In the genomic region with DNA sequence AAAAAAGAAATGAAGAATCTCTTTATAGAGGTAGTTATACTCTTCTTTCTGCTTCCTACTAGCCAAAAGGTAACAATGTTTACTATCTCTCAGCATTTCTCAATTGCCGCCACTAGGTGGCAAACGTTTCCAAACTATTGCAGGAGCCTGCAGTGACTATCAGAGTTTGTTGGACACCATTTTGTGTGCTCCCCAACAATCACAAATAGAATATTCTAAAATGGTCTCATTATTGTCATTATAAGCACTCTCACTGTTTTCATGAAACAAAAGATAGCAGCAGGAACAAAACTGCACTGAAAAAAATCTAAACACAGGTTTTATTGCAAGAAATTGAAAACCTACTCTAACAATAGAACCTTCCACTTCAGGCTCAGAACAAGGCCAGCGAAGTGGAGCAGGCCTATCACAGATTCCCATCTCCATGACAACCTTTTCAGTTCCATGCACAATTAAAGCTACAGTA, we compare ENCODE assay signal across 8 cellular contexts.
DNase-seq lines count a peak whose midpoint lies in the region; ATAC-seq and TF ChIP-seq lines count a peak whose summit lies in the region.

No MANE protein-coding gene starts in this region.

- no peaks in the 10 kb centered on the region for H3K36me3 ChIP-seq in right lobe of liver

- DNase-seq in CD1c-positive myeloid dendritic cell (ENCODE audit: extremely low spot score), result peak; percentile 78
- DNase-seq in NCI-H345 treated with DMSO at 0.1 percent for 48 hours (lab: John Stamatoyannopoulos, UW; ENCODE audit: unreplicated experiment), result peak; percentile 86
- DNase-seq in activated CD4-positive, alpha-beta T cell treated with anti-CD3 and anti-CD28 coated beads for 1 hour, result peak; percentile 23
- no peak for DNase-seq in coronary artery (ENCODE audit: low spot score)
- peak in 2 of 3 donors; percentile 50 to 76 for DNase-seq in right lobe of liver
- peak; percentile 9 to 28 (median 18) for DNase-seq in stimulated activated CD4-positive, alpha-beta T cell treated with anti-CD3 and anti-CD28 coated beads, TNF-alpha, amount 100 ng/mL, for 4 hours (ENCODE audit: low read depth in 3 of 3)

- H3K4me3 ChIP-seq in coronary artery (no peak overlapping the region), right lobe of liver (no peak overlapping the region)

- TF ChIP-seq POLR2A in right lobe of liver (IDR thresholded peaks at IDR 0.05), result no peak

- WGBS in right lobe of liver (ENCODE audit: insufficient coverage, low coverage, low lambda C conversion rate, missing lambda C conversion rate), result 9% methylated on average over 3 of the region's 3 CpGs

- H3K27ac ChIP-seq in coronary artery (no peak overlapping the region), right lobe of liver (no peak overlapping the region)

- H3K4me1 ChIP-seq in right lobe of liver, result no peaks in the 10 kb centered on the region

- peak; percentile 97 for ATAC-seq in GM19328 (IDR thresholded peaks at IDR 0.05; ENCODE audit: unreplicated experiment)
- ATAC-seq in HG03432 (IDR thresholded peaks at IDR 0.05; ENCODE audit: unreplicated experiment), result peak; percentile 99
- ATAC-seq in right lobe of liver, result peak; percentile 97 to 99 (median 99)

- intact Hi-C loops in right lobe of liver (cut with DNase I), result loop anchor here (5.0 to 10.0 kb wide), 2 partner anchors 284 to 292 kb away; no protein-coding TSS in a partner anchor

- peak; percentile 67 for TF ChIP-seq CTCF in coronary artery (IDR thresholded peaks at IDR 0.05)
- peak; percentile 81 to 87 (median 83) for TF ChIP-seq CTCF in right lobe of liver (IDR thresholded peaks at IDR 0.05)

- no peaks in the 10 kb centered on the region for H3K9me3 ChIP-seq in right lobe of liver

- no peaks in the 10 kb centered on the region for H3K27me3 ChIP-seq in right lobe of liver
